Comparison of ENCODE assay signal across 17 cellular contexts in the genomic region with DNA sequence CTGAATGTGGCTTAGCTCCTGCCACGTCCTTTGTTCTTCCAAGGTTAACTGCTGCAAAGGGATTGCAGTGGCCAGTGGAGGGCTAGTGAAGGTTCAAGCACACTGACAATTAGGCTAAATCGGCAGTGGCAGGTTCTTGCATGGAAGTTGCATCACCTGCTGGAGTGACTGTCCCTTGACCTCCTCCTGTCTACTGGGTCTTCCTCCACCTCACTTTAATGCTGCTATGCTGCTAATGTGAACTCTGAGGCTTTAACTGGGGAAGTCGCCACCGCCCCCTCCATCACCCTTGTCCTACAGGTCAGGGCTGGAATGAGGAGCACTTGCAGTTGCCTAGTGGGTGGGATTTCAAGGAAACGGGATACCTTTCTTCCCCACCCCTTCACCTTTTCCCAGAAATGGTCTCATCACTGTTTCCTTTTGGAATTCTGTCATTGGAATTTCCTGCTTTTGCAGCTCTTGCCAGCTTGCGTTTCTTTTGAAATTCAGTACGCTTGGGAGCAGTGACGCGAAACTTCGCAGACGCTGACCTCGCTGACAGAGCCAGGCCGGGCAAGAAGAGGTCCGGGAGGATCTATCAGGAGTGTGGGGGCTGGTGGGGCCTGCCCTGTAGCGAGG.
DNase-seq lines count a peak whose midpoint lies in the region; ATAC-seq and TF ChIP-seq lines count a peak whose summit lies in the region.
"Had no signal": no experiment of that assay in that cellular context is flagged by ENCODE, and none has a peak within 500 bp of the region (broad histone marks: within the 10 kb centered on the region; RNA-seq: fewer than 3 reads in every experiment).

No MANE protein-coding gene starts in this region.

- H3K27me3 ChIP-seq in H7 (ENCODE audit: control insufficient read depth, insufficient read depth, low read length) (no peaks in the 10 kb centered on the region), adrenal gland (no peaks in the 10 kb centered on the region)

- TF ChIP-seq POLR2A in adrenal gland (IDR thresholded peaks at IDR 0.05), result no peak

- TF ChIP-seq CTCF in adrenal gland (IDR thresholded peaks at IDR 0.05) (no peak), omental fat pad (IDR thresholded peaks at IDR 0.05) (no peak)

- no peak overlapping the region for H3K4me3 ChIP-seq in H7 (ENCODE audit: insufficient read depth, low read depth, low read length)
- no peak overlapping the region for H3K4me3 ChIP-seq in adrenal gland

- peak overlapping the region in 3 of 5 donors; percentile 8 to 80 (median 19) for H3K27ac ChIP-seq in adrenal gland

- H3K4me1 ChIP-seq in adrenal gland (replicated peaks in 1 of 2), result peaks cover 4 to 20% of the 10 kb centered on the region in 2 donors

- ATAC-seq in omental fat pad (ENCODE audit: low FRiP score) (peak; percentile 35), GM19023 (IDR thresholded peaks at IDR 0.05; ENCODE audit: unreplicated experiment) (no peak), HG03025 (IDR thresholded peaks at IDR 0.05; ENCODE audit: low FRiP score, unreplicated experiment) (no peak)
- ATAC-seq: esophagus mucosa, T-cell had no signal

- intact Hi-C loops in adrenal gland (cut with DNase I), result no loop called here

- no peaks in the 10 kb centered on the region for H3K9me3 ChIP-seq in adrenal gland (replicated peaks in 1 of 3)

- peak; percentile 60 for DNase-seq in H7
- DNase-seq in adrenal gland, result peak in 6 of 7 donors; percentile 28 to 80 (median 57)
- DNase-seq in hepatic stellate cell (ENCODE audit: low spot score), result peak; percentile 64
- no peak for DNase-seq in omental fat pad (ENCODE audit: low spot score)
- no peak for DNase-seq in midbrain (lab: John Stamatoyannopoulos, UW)
- DNase-seq in T1000 (lab: John Stamatoyannopoulos, UW), result no peak
- DNase-seq: activated CD4-positive, CD25-positive, alpha-beta regulatory T cell; activated effector memory CD4-positive, alpha-beta T cell treated with anti-CD3 and anti-CD28 coated beads, Interleukin-2, amount 50 U/mL, for 16 hours; aorta; cortex of kidney; GOT3; NCI-H2081 treated with DMSO at 0.1 percent for 48 hours; nucleus accumbens; T-cell had no signal

- H3K36me3 ChIP-seq in H7 (replicated peaks; ENCODE audit: control insufficient read depth, insufficient read depth, low read length) (no peaks in the 10 kb centered on the region), adrenal gland (replicated peaks in 1 of 2) (no peaks in the 10 kb centered on the region)

- WGBS in adrenal gland, 4 donors, result 59 to 75% (median 66%) methylated on average over 15 of the region's 15 CpGs

Comparison
In these comparisons a context has a peak if more than half of its experiments do, and no peak if none do; other contexts are left out.
1. DNase-seq: peak in H7 (single experiment), adrenal gland (6 of 7) and hepatic stellate cell (single experiment); none in omental fat pad (single experiment), midbrain (single experiment) and T1000 (single experiment).